In genomic region chr2:120589782-120590608, GRCh38 we compare ENCODE assay signal across 13 cellular contexts.
A peak's percentile ranks its signal among the peaks of the same experiment; 100 is the strongest.
DNase-seq lines count a peak whose midpoint lies in the region; ATAC-seq and TF ChIP-seq lines count a peak whose summit lies in the region.
"Had no signal": no experiment of that assay in that cellular context is flagged by ENCODE, and none has a peak within 500 bp of the region (broad histone marks: within the 10 kb centered on the region; RNA-seq: fewer than 3 reads in every experiment).

No MANE protein-coding gene starts in this region.

- H3K27me3 Mint-ChIP-seq in activated T-cell treated with anti-CD3 and anti-CD28 coated beads, Interleukin-2, amount 50 U/mL, for 24 hours, result peaks cover 58% of the 10 kb centered on the region

- H3K9me3 Mint-ChIP-seq in activated T-cell treated with anti-CD3 and anti-CD28 coated beads, Interleukin-2, amount 50 U/mL, for 24 hours, result no peaks in the 10 kb centered on the region

- H3K4me1 Mint-ChIP-seq in activated T-cell treated with anti-CD3 and anti-CD28 coated beads, Interleukin-2, amount 50 U/mL, for 24 hours (ENCODE audit: low read depth), result peaks cover 3% of the 10 kb centered on the region

- intact Hi-C loops in lower lobe of right lung (cut with DNase I), result no loop called here

- H3K4me3 ChIP-seq in AG09309 (ENCODE audit: control insufficient read depth, low read depth, low read length) (no peak overlapping the region), MG63 (no peak overlapping the region), lower lobe of right lung (no peak overlapping the region)
- H3K4me3 ChIP-seq: suprapubic skin had no signal

- H3K27me3 ChIP-seq in MG63, result no peaks in the 10 kb centered on the region
- H3K27me3 ChIP-seq in lower lobe of right lung (ENCODE audit: low read depth), result peaks cover 20% of the 10 kb centered on the region

- peak; percentile 80 to 88 for ATAC-seq in lower lobe of right lung
- ATAC-seq in GM18867 (IDR thresholded peaks at IDR 0.05; ENCODE audit: unreplicated experiment), result no peak

- H3K4me3 Mint-ChIP-seq in activated T-cell treated with anti-CD3 and anti-CD28 coated beads, Interleukin-2, amount 50 U/mL, for 24 hours, result no peak overlapping the region

- H3K4me1 ChIP-seq in lower lobe of right lung, result no peaks in the 10 kb centered on the region

- H3K36me3 ChIP-seq in MG63 (no peaks in the 10 kb centered on the region), lower lobe of right lung (no peaks in the 10 kb centered on the region)
- H3K36me3 ChIP-seq: suprapubic skin had no signal

- TF ChIP-seq CTCF in AG09309 (IDR thresholded peaks at IDR 0.05; ENCODE audit: control insufficient read depth, insufficient read depth, low read depth, low read length, missing control alignments) (no peak), lower lobe of right lung (IDR thresholded peaks at IDR 0.05) (no peak)

- DNase-seq in AG09309 (ENCODE audit: low read depth) (peak; percentile 52), MG63 (peak; percentile 61), dermis microvascular lymphatic vessel endothelial cell (ENCODE audit: low read depth in 2 of 2) (peak; percentile 66 to 96), lower lobe of right lung (no peak), mucosa of gallbladder (ENCODE audit: low spot score) (no peak), globus pallidus (ENCODE audit: low spot score) (no peak)
- no peak for DNase-seq in activated T-cell treated with anti-CD3 and anti-CD28 coated beads, Interleukin-2, amount 50 U/mL, for 24 hours
- DNase-seq: activated CD8-positive, alpha-beta memory T cell treated with anti-CD3 and anti-CD28 coated beads for 24 hours; hypothalamus; NCI-H510A; stimulated activated CD4-positive, alpha-beta T cell treated with anti-CD3 and anti-CD28 coated beads, Interleukin-4, amount 100 ng/mL, for 4 hours had no signal

- no peak overlapping the region for H3K27ac Mint-ChIP-seq in activated T-cell treated with anti-CD3 and anti-CD28 coated beads, Interleukin-2, amount 50 U/mL, for 24 hours

- no peak overlapping the region for H3K27ac ChIP-seq in lower lobe of right lung
- H3K27ac ChIP-seq: suprapubic skin had no signal

- no peaks in the 10 kb centered on the region for H3K36me3 Mint-ChIP-seq in activated T-cell treated with anti-CD3 and anti-CD28 coated beads, Interleukin-2, amount 50 U/mL, for 24 hours (ENCODE audit: low read depth)

- H3K9me3 ChIP-seq in MG63 (no peaks in the 10 kb centered on the region), lower lobe of right lung (no peaks in the 10 kb centered on the region)
- H3K9me3 ChIP-seq: suprapubic skin had no signal

Comparison
In these comparisons a context has a peak if more than half of its experiments do, and no peak if none do; other contexts are left out.
1. DNase-seq: peak in AG09309 (single experiment), MG63 (single experiment) and dermis microvascular lymphatic vessel endothelial cell (2 of 2); none in lower lobe of right lung (single experiment), mucosa of gallbladder (single experiment), globus pallidus (single experiment) and activated T-cell treated with anti-CD3 and anti-CD28 coated beads, Interleukin-2, amount 50 U/mL, for 24 hours (single experiment).